21 cellular contexts compared by ENCODE assay signal in the genomic region with DNA sequence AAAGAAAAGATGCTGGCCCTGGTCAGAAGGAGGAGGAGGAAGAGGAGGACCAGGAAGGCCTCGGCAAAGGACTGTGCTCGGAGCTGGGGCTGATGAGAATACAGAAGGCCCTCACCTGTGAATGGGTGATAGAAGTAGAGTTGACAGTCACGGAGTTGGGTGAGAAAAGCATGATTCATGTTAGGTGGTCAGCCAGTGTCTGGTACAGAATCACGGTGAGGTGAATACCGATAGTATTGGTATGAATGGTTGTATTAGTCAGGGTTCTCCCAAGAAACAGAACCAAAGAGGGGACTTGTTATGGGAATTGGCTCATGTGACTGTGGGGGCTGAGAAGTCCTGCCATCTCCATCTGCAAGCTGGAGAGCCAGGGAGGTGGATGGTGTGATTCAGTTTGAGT. TPM values are rescaled to one million over a fixed set of nuclear protein-coding genes. Genes with fewer than 3 reads are reported as not detected.
DNase-seq lines count a peak whose midpoint lies in the region; ATAC-seq and FAIRE-seq lines count a peak whose summit lies in the region.
"Had no signal": no experiment of that assay in that cellular context is flagged by ENCODE, and none has a peak within 500 bp of the region (broad histone marks: within the 10 kb centered on the region; RNA-seq: fewer than 3 reads in every experiment).

No MANE protein-coding gene starts in this region.

- POLR2A ChIA-PET in activated CD4-positive, alpha-beta T cell treated with anti-CD3 and anti-CD28 coated beads, Interleukin-2, amount 10 ng/mL, durations not matched to agents 7 days and 5 days (lab: Charles Lee), result no interaction called here

- no peaks in the 10 kb centered on the region for H3K27me3 Mint-ChIP-seq in activated CD4-positive, alpha-beta T cell treated with anti-CD3 and anti-CD28 coated beads, Interleukin-2, amount 10 ng/mL, durations not matched to agents 7 days and 5 days
- H3K27me3 Mint-ChIP-seq in activated naive CD8-positive, alpha-beta T cell, result no peaks in the 10 kb centered on the region
- no peaks in the 10 kb centered on the region for H3K27me3 Mint-ChIP-seq in activated naive CD8-positive, alpha-beta T cell treated with anti-CD3 and anti-CD28 coated beads for 36 hours
- H3K27me3 Mint-ChIP-seq in activated naive CD8-positive, alpha-beta T cell treated with anti-CD3 and anti-CD28 coated beads, Interleukin-2, amount 50 U/mL, for 24 hours, result no peaks in the 10 kb centered on the region

- CTCF ChIA-PET in activated CD4-positive, alpha-beta T cell treated with anti-CD3 and anti-CD28 coated beads, Interleukin-2, amount 10 ng/mL, durations not matched to agents 7 days and 5 days (lab: Charles Lee), result interaction anchor here (0.7 to 1.5 kb wide), 2 partner anchors 8 to 238 kb away, joined by 3 to 6 read pairs; no protein-coding TSS in a partner anchor

- peaks cover 21% of the 10 kb centered on the region for H3K4me1 Mint-ChIP-seq in activated CD4-positive, alpha-beta T cell treated with anti-CD3 and anti-CD28 coated beads, Interleukin-2, amount 10 ng/mL, durations not matched to agents 7 days and 5 days
- H3K4me1 Mint-ChIP-seq in activated naive CD8-positive, alpha-beta T cell (ENCODE audit: low read depth), result peaks cover 19% of the 10 kb centered on the region
- peaks cover 13% of the 10 kb centered on the region for H3K4me1 Mint-ChIP-seq in activated naive CD8-positive, alpha-beta T cell treated with anti-CD3 and anti-CD28 coated beads for 36 hours
- H3K4me1 Mint-ChIP-seq in activated naive CD8-positive, alpha-beta T cell treated with anti-CD3 and anti-CD28 coated beads, Interleukin-2, amount 50 U/mL, for 24 hours, result peaks cover 31% of the 10 kb centered on the region
- peaks cover 36% of the 10 kb centered on the region for H3K4me1 Mint-ChIP-seq in stimulated activated effector memory CD8-positive, alpha-beta T cell treated with anti-CD3 and anti-CD28 coated beads, Interleukin-12 subunit alpha, Interleukin-12 subunit beta, amount 100 ng/mL, for 72 hours

- FAIRE-seq in GM19239 (lab: Jason Lieb, UNC), result no peak
- FAIRE-seq: G401.6, K562 had no signal

- no peak for ATAC-seq in activated naive CD8-positive, alpha-beta T cell treated with anti-CD3 and anti-CD28 coated beads, Interleukin-2, amount 50 U/mL, for 24 hours
- peak; percentile 61 for ATAC-seq in stimulated activated effector memory CD8-positive, alpha-beta T cell treated with anti-CD3 and anti-CD28 coated beads, Interleukin-12 subunit alpha, Interleukin-12 subunit beta, amount 100 ng/mL, for 72 hours

- no peak overlapping the region for H3K4me3 Mint-ChIP-seq in activated CD4-positive, alpha-beta T cell treated with anti-CD3 and anti-CD28 coated beads, Interleukin-2, amount 10 ng/mL, durations not matched to agents 7 days and 5 days
- H3K4me3 Mint-ChIP-seq in activated naive CD8-positive, alpha-beta T cell, result no peak overlapping the region
- H3K4me3 Mint-ChIP-seq in activated naive CD8-positive, alpha-beta T cell treated with anti-CD3 and anti-CD28 coated beads for 36 hours, result no peak overlapping the region
- H3K4me3 Mint-ChIP-seq in activated naive CD8-positive, alpha-beta T cell treated with anti-CD3 and anti-CD28 coated beads, Interleukin-2, amount 50 U/mL, for 24 hours, result no peak overlapping the region
- peak overlapping the region; percentile 68 for H3K4me3 Mint-ChIP-seq in stimulated activated effector memory CD8-positive, alpha-beta T cell treated with anti-CD3 and anti-CD28 coated beads, Interleukin-12 subunit alpha, Interleukin-12 subunit beta, amount 100 ng/mL, for 72 hours

- no peaks in the 10 kb centered on the region for H3K9me3 Mint-ChIP-seq in activated CD4-positive, alpha-beta T cell treated with anti-CD3 and anti-CD28 coated beads, Interleukin-2, amount 10 ng/mL, durations not matched to agents 7 days and 5 days
- no peaks in the 10 kb centered on the region for H3K9me3 Mint-ChIP-seq in activated naive CD8-positive, alpha-beta T cell (ENCODE audit: low read depth)
- H3K9me3 Mint-ChIP-seq in activated naive CD8-positive, alpha-beta T cell treated with anti-CD3 and anti-CD28 coated beads for 36 hours, result no peaks in the 10 kb centered on the region
- no peaks in the 10 kb centered on the region for H3K9me3 Mint-ChIP-seq in activated naive CD8-positive, alpha-beta T cell treated with anti-CD3 and anti-CD28 coated beads, Interleukin-2, amount 50 U/mL, for 24 hours
- H3K9me3 Mint-ChIP-seq in stimulated activated effector memory CD8-positive, alpha-beta T cell treated with anti-CD3 and anti-CD28 coated beads, Interleukin-12 subunit alpha, Interleukin-12 subunit beta, amount 100 ng/mL, for 72 hours, result no peaks in the 10 kb centered on the region
- H3K9me3 Mint-ChIP-seq: CD8-positive, alpha-beta memory T cell had no signal

- no peak for DNase-seq in activated CD4-positive, alpha-beta T cell treated with anti-CD3 and anti-CD28 coated beads, Interleukin-2, amount 10 ng/mL, durations not matched to agents 7 days and 5 days
- no peak for DNase-seq in activated CD4-positive, alpha-beta T cell treated with anti-CD3 and anti-CD28 coated beads, Interleukin-2, amount 50 U/mL, for 1 hour
- no peak for DNase-seq in activated naive CD8-positive, alpha-beta T cell treated with anti-CD3 and anti-CD28 coated beads for 36 hours
- no peak for DNase-seq in activated naive CD8-positive, alpha-beta T cell treated with anti-CD3 and anti-CD28 coated beads, Interleukin-2, amount 50 U/mL, for 24 hours
- peak in 1 of 2 donors; percentile 50 for DNase-seq in stimulated activated effector memory CD8-positive, alpha-beta T cell treated with anti-CD3 and anti-CD28 coated beads, Interleukin-12 subunit alpha, Interleukin-12 subunit beta, amount 100 ng/mL, for 72 hours (ENCODE audit: low spot score in 2 of 2)
- DNase-seq in AG08395 (ENCODE audit: low spot score) (no peak), GM19239 (ENCODE audit: insufficient read length, low spot score) (no peak)
- DNase-seq: 8988T; AML-193; Calu3; CD8-positive, alpha-beta memory T cell; DMS153; MG63; NCI-H1417; NCI-H2081 treated with DMSO at 0.1 percent for 48 hours; NCI-H2171 treated with DMSO at 0.1 percent for 48 hours; NCI-H524 treated with DMSO at 0.1 percent for 48 hours; NCI-H82 had no signal

- H3K36me3 Mint-ChIP-seq in activated CD4-positive, alpha-beta T cell treated with anti-CD3 and anti-CD28 coated beads, Interleukin-2, amount 10 ng/mL, durations not matched to agents 7 days and 5 days (ENCODE audit: low read depth), result no peaks in the 10 kb centered on the region
- no peaks in the 10 kb centered on the region for H3K36me3 Mint-ChIP-seq in activated naive CD8-positive, alpha-beta T cell
- H3K36me3 Mint-ChIP-seq in activated naive CD8-positive, alpha-beta T cell treated with anti-CD3 and anti-CD28 coated beads for 36 hours, result peaks cover 1% of the 10 kb centered on the region
- H3K36me3 Mint-ChIP-seq in activated naive CD8-positive, alpha-beta T cell treated with anti-CD3 and anti-CD28 coated beads, Interleukin-2, amount 50 U/mL, for 24 hours (ENCODE audit: low read depth), result no peaks in the 10 kb centered on the region
- peaks cover 15% of the 10 kb centered on the region for H3K36me3 Mint-ChIP-seq in stimulated activated effector memory CD8-positive, alpha-beta T cell treated with anti-CD3 and anti-CD28 coated beads, Interleukin-12 subunit alpha, Interleukin-12 subunit beta, amount 100 ng/mL, for 72 hours

- peak overlapping the region; percentile 46 for H3K27ac Mint-ChIP-seq in activated CD4-positive, alpha-beta T cell treated with anti-CD3 and anti-CD28 coated beads, Interleukin-2, amount 10 ng/mL, durations not matched to agents 7 days and 5 days
- peak overlapping the region; percentile 6 for H3K27ac Mint-ChIP-seq in activated naive CD8-positive, alpha-beta T cell
- no peak overlapping the region for H3K27ac Mint-ChIP-seq in activated naive CD8-positive, alpha-beta T cell treated with anti-CD3 and anti-CD28 coated beads for 36 hours
- H3K27ac Mint-ChIP-seq in activated naive CD8-positive, alpha-beta T cell treated with anti-CD3 and anti-CD28 coated beads, Interleukin-2, amount 50 U/mL, for 24 hours, result peak overlapping the region; percentile 52
- peak overlapping the region; percentile 94 for H3K27ac Mint-ChIP-seq in stimulated activated effector memory CD8-positive, alpha-beta T cell treated with anti-CD3 and anti-CD28 coated beads, Interleukin-12 subunit alpha, Interleukin-12 subunit beta, amount 100 ng/mL, for 72 hours

RNA-seq across cellular contexts. Expression of a gene that starts 32.5 kb away (rescaled TPM):
- total RNA-seq in activated CD4-positive, alpha-beta T cell treated with anti-CD3 and anti-CD28 coated beads, Interleukin-2, amount 10 ng/mL, durations not matched to agents 7 days and 5 days, result 10 to 100 TPM; 23.5 to 25.7 TPM
- total RNA-seq in activated naive CD8-positive, alpha-beta T cell treated with anti-CD3 and anti-CD28 coated beads for 36 hours, result 10 to 100 TPM; 22.7 to 23.7 TPM

RNA-seq across cellular contexts. Expression of a gene that starts 57.7 kb away (rescaled TPM):
- not detected for total RNA-seq in activated CD4-positive, alpha-beta T cell treated with anti-CD3 and anti-CD28 coated beads, Interleukin-2, amount 10 ng/mL, durations not matched to agents 7 days and 5 days
- total RNA-seq in activated naive CD8-positive, alpha-beta T cell treated with anti-CD3 and anti-CD28 coated beads for 36 hours, result under 1 TPM; 0.56 to 0.64 TPM
- total RNA-seq: CD8-positive, alpha-beta memory T cell; K562 had no signal
